21 cellular contexts compared by ENCODE assay signal in genomic region chr20:63354636-63355385, GRCh38. TPM values are rescaled to one million over a fixed set of nuclear protein-coding genes. Genes with fewer than 3 reads are reported as not detected.
DNase-seq lines count a peak whose midpoint lies in the region; ATAC-seq, FAIRE-seq and TF ChIP-seq lines count a peak whose summit lies in the region.
"Had no signal": no experiment of that assay in that cellular context is flagged by ENCODE, and none has a peak within 500 bp of the region (broad histone marks: within the 10 kb centered on the region; RNA-seq: fewer than 3 reads in every experiment).

No MANE protein-coding gene starts in this region.

- no peak overlapping the region for H2AFZ ChIP-seq in HepG2 (ENCODE audit: low read length)
- H2AFZ ChIP-seq: GM23338 had no signal

- H3K9me3 ChIP-seq in left ventricle myocardium inferior (replicated peaks) (no peaks in the 10 kb centered on the region), ectodermal cell (ENCODE audit: control insufficient read depth, low read length) (no peaks in the 10 kb centered on the region), HepG2 (ENCODE audit: low read length) (no peaks in the 10 kb centered on the region)

- no peak for ATAC-seq in Right ventricle myocardium inferior
- ATAC-seq in HepG2 = no peak
- no peak for ATAC-seq in GM21786 (IDR thresholded peaks at IDR 0.05; ENCODE audit: unreplicated experiment)
- ATAC-seq: CD8-positive, alpha-beta T cell; GM23338 had no signal

- intact Hi-C loops in Right ventricle myocardium inferior (cut with DNase I) = no loop called here
- intact Hi-C loops in left ventricle myocardium inferior (cut with micrococcal nuclease) = no loop called here
- intact Hi-C loops in HepG2 (cut with micrococcal nuclease; ENCODE audit: unreplicated experiment) = no loop called here

- FAIRE-seq in HepG2 (lab: Jason Lieb, UNC) = no peak
- FAIRE-seq: D721Med, GM19239 had no signal

- H3K4me1 ChIP-seq in left ventricle myocardium inferior = peaks cover 36% of the 10 kb centered on the region
- peaks cover 11% of the 10 kb centered on the region for H3K4me1 ChIP-seq in ectodermal cell (ENCODE audit: control insufficient read depth, insufficient read depth, low read length)
- no peaks in the 10 kb centered on the region for H3K4me1 ChIP-seq in HepG2 (ENCODE audit: insufficient read depth, low read length)

- TF ChIP-seq POLR2A in HepG2 (IDR thresholded peaks at IDR 0.05; ENCODE audit: insufficient read depth in 1 of 2, low read depth in 2 of 2, low read length in 2 of 2) = no peak

- in situ Hi-C loops in HepG2 (cut with HindIII; ENCODE audit: extremely low pct_ligation_motif_present, low pct_unique_long_range_greater_than_20kb) = no loop called here

- H3K27me3 ChIP-seq in left ventricle myocardium inferior (ENCODE audit: low read depth) (peaks cover 39% of the 10 kb centered on the region), ectodermal cell (ENCODE audit: control insufficient read depth, insufficient read depth, low read length, poor library complexity, severe bottlenecking) (peaks cover 7% of the 10 kb centered on the region), HepG2 (ENCODE audit: control insufficient read depth in 1 of 2, insufficient read depth in 2 of 2, low read length in 2 of 2) (peaks cover 10 to 15% of the 10 kb centered on the region in 2 experiments; a peak in 4 of 5 replicates)

- 93 to 95% methylated on average over 26 of the region's 26 CpGs for WGBS in ectodermal cell, 2 experiments
- WGBS in HepG2 (ENCODE audit: low lambda C conversion rate) = 46% methylated on average over 19 of the region's 26 CpGs

- DNase-seq in Right ventricle myocardium inferior (ENCODE audit: missing footprints) = peak; percentile 47
- DNase-seq in left ventricle myocardium inferior = no peak
- DNase-seq in HepG2 (ENCODE audit: low spot score) = no peak
- peak; percentile 78 for DNase-seq in retina
- no peak for DNase-seq in stimulated activated CD4-positive, alpha-beta T cell treated with anti-CD3 and anti-CD28 coated beads, Interleukin-4, amount 100 ng/mL, for 4 hours
- DNase-seq in globus pallidus (ENCODE audit: low spot score) = no peak
- DNase-seq: CD8-positive, alpha-beta T cell; COR-L47; DMS153; DMS79 treated with DMSO at 0.1 percent for 48 hours; GDM1; H7 had no signal

- H3K9ac ChIP-seq in HepG2 (ENCODE audit: insufficient read depth, low read depth, low read length) = no peak overlapping the region

- no peak overlapping the region for H3K4me2 ChIP-seq in HepG2 (ENCODE audit: low read depth, low read length)
- H3K4me2 ChIP-seq: GM23338 had no signal

- TF ChIP-seq EP300 in HepG2 (IDR thresholded peaks at IDR 0.05; ENCODE audit: low read depth in 2 of 2, low read length in 2 of 2) (no peak), HepG2 (CRISPR knock-in tag; IDR thresholded peaks at IDR 0.05; ENCODE audit: borderline replicate concordance) (no peak)

- TF ChIP-seq CTCF in left ventricle myocardium inferior (IDR thresholded peaks at IDR 0.05; ENCODE audit: borderline replicate concordance) (no peak), HepG2 (CRISPR knock-in tag; IDR thresholded peaks at IDR 0.05) (no peak)

- POLR2A ChIA-PET in HepG2 (lab: Yijun Ruan, JAX) = no interaction called here

- BruUV-seq in HepG2 (replicated peaks; lab: Mats Ljungman, UMichigan) = no TSS peak

- no peaks in the 10 kb centered on the region for H3K79me2 ChIP-seq in HepG2 (ENCODE audit: insufficient read depth, low read length)

- CTCF ChIA-PET in HepG2 (lab: Yijun Ruan, JAX; ENCODE audit: low intra/inter-chr PET ratio, low total read pairs) = no interaction called here

- H3K4me3 ChIP-seq in left ventricle myocardium inferior = no peak overlapping the region
- no peak overlapping the region for H3K4me3 ChIP-seq in ectodermal cell (ENCODE audit: insufficient read depth, low read depth, low read length)
- H3K4me3 ChIP-seq in HepG2 (replicated peaks in 1 of 3; ENCODE audit: insufficient read depth in 1 of 3, low read depth in 2 of 3, low read length in 3 of 3) = no peak overlapping the region
- H3K4me3 ChIP-seq: GM23338 had no signal

- H3K36me3 ChIP-seq in left ventricle myocardium inferior = no peaks in the 10 kb centered on the region
- no peaks in the 10 kb centered on the region for H3K36me3 ChIP-seq in ectodermal cell (ENCODE audit: control insufficient read depth, insufficient read depth, low read length)
- H3K36me3 ChIP-seq in HepG2 (replicated peaks in 1 of 2; ENCODE audit: control insufficient read depth in 1 of 2, insufficient read depth in 2 of 2, low read length in 2 of 2) = no peaks in the 10 kb centered on the region

- no peaks in the 10 kb centered on the region; the same call in 1 of the 2 replicates for H4K20me1 ChIP-seq in HepG2 (ENCODE audit: insufficient read depth, low read length)

- TF ChIP-seq RAD21 in HepG2 (CRISPR knock-in tag; IDR thresholded peaks at IDR 0.05) = no peak

- no peak overlapping the region for H3K27ac ChIP-seq in left ventricle myocardium inferior (replicated peaks)
- H3K27ac ChIP-seq in ectodermal cell (ENCODE audit: insufficient read depth, low read depth, low read length, poor library complexity, severe bottlenecking) = peak overlapping the region; percentile 8
- H3K27ac ChIP-seq in HepG2 (ENCODE audit: extremely low read length, insufficient read depth, low read length) = no peak overlapping the region
- H3K27ac ChIP-seq: 22Rv1, HL-60 had no signal

TF ChIP-seq in HepG2, 621 proteins besides CTCF, POLR2A, EP300 and RAD21:
- TF ChIP-seq ZMYM4 (CRISPR knock-in tag; IDR thresholded peaks at IDR 0.05) (no peak), TBX3 (IDR thresholded peaks at IDR 0.05; ENCODE audit: borderline replicate concordance) (no peak), NR2F2 (IDR thresholded peaks at IDR 0.05; ENCODE audit: borderline replicate concordance, low read depth) (no peak), ZNF263 (CRISPR knock-in tag; IDR thresholded peaks at IDR 0.05) (peak; percentile 87), SETDB1 (CRISPR knock-in tag; IDR thresholded peaks at IDR 0.05; ENCODE audit: borderline replicate concordance) (0 out of 2 replicates have a peak, but pooled peaks have one; percentile 39), ATF5 (CRISPR knock-in tag; IDR thresholded peaks at IDR 0.05; ENCODE audit: low read depth) (no peak), JARID2 (CRISPR knock-in tag; IDR thresholded peaks at IDR 0.05; ENCODE audit: insufficient replicate concordance) (no peak), NR2F6 (IDR thresholded peaks at IDR 0.05) (no peak), NR2F6 (CRISPR knock-in tag; IDR thresholded peaks at IDR 0.05) (no peak)

RNA-seq across cellular contexts. Expression of gene CHRNA4, which starts 6.3 kb away (rescaled TPM):
- total RNA-seq in Right ventricle myocardium inferior (2.3 TPM), left ventricle myocardium inferior (0.38 TPM), HepG2 (2016; rRNA removed; fragmentation: Illumina TruSeq; extraction: Trizol) (not detected in 2 replicates)
- 0.46 TPM for polyA plus RNA-seq in ectodermal cell (2013, experiment 1 of 4)
- 0.18 TPM for polyA plus RNA-seq in ectodermal cell (2013, experiment 2 of 4)
- 0.64 TPM for polyA plus RNA-seq in ectodermal cell (2013, experiment 3 of 4)
- polyA plus RNA-seq in ectodermal cell (2013, experiment 4 of 4) = 1.6 TPM
- not detected in 2 replicates for total RNA-seq in HepG2 (2016; cell fraction: cytosol; rRNA removed; fragmentation: Illumina TruSeq; extraction: Trizol; ENCODE audit: low read depth)
- total RNA-seq in HepG2 (2016; cell fraction: insoluble cytoplasmic fraction; rRNA removed; fragmentation: Illumina TruSeq; extraction: Trizol) = not detected in 2 replicates
- total RNA-seq in HepG2 (2016; cell fraction: membrane; rRNA removed; fragmentation: Illumina TruSeq; extraction: Trizol) = not detected in 2 replicates
- total RNA-seq in HepG2 (2016; cell fraction: nucleus; rRNA removed; fragmentation: Illumina TruSeq; extraction: Trizol) = not detected in 2 replicates
- not detected in 2 replicates for polyA plus RNA-seq in HepG2 (2011; rRNA removed)
- polyA plus RNA-seq in HepG2 (2011; cell fraction: cytosol; rRNA removed) = 0.06 TPM in 1 of 2 replicates, not detected in the other
- polyA plus RNA-seq in HepG2 (2011; cell fraction: nucleus; rRNA removed) = 0.10 and 0.14 TPM in 2 replicates
- 0.11 TPM in 1 of 2 replicates, not detected in the other for polyA plus RNA-seq in HepG2 (2012)
- not detected in 2 replicates for polyA plus RNA-seq in HepG2 (2016; cell fraction: cytosol; fragmentation: Illumina TruSeq; extraction: Trizol; ENCODE audit: low read depth)
- polyA plus RNA-seq in HepG2 (2016; cell fraction: insoluble cytoplasmic fraction; fragmentation: Illumina TruSeq; extraction: Trizol; ENCODE audit: low read depth) = not detected in 2 replicates
- not detected in 2 replicates for polyA plus RNA-seq in HepG2 (2016; cell fraction: membrane; fragmentation: Illumina TruSeq; extraction: Trizol; ENCODE audit: low read depth)
- polyA plus RNA-seq in HepG2 (2016; cell fraction: nucleus; fragmentation: Illumina TruSeq; extraction: Trizol; ENCODE audit: insufficient read depth, low read depth) = not detected in 2 replicates
- polyA minus RNA-seq in HepG2 (2011; rRNA and poly(A)+ RNA removed; ENCODE audit: low replicate concordance) = not detected in 2 replicates
- not detected in 2 replicates for polyA minus RNA-seq in HepG2 (2011; cell fraction: cytosol; rRNA and poly(A)+ RNA removed)
- polyA minus RNA-seq in HepG2 (2011; cell fraction: nucleus; rRNA and poly(A)+ RNA removed) = not detected in 2 replicates
- total RNA-seq: CD8-positive, alpha-beta T cell had no signal
- polyA plus RNA-seq: BJ, CD14-positive monocyte had no signal

Comparison
In these comparisons a context has a peak if more than half of its experiments do, and no peak if none do; other contexts are left out.
1. DNase-seq: peak in Right ventricle myocardium inferior (single experiment) and retina (single experiment); none in left ventricle myocardium inferior (single experiment), HepG2 (single experiment), stimulated activated CD4-positive, alpha-beta T cell treated with anti-CD3 and anti-CD28 coated beads, Interleukin-4, amount 100 ng/mL, for 4 hours (0 of 2) and globus pallidus (single experiment).